Comparison of ENCODE assay signal across 15 cellular contexts in the genomic region with DNA sequence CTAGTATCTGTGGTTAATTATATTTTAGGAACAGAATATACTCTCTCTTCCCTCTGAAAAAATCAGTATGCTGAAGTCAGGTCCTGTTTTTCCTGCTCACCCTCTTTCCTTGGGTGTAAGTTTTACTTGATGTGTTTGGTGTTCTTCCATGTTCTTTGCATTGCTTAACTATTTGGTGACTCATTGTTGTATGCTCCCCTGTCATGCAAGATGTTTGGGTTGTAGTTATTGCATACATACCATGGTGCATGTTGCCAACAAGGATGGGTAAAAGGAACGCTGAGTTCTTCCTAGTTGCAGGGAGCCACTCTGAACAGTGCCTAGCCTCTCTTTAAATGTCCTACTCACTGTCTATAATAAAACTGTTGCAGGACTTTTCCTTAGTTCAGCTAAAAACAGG.
A peak's percentile ranks its signal among the peaks of the same experiment; 100 is the strongest.
DNase-seq lines count a peak whose midpoint lies in the region; ATAC-seq and TF ChIP-seq lines count a peak whose summit lies in the region.
"Had no signal": no experiment of that assay in that cellular context is flagged by ENCODE, and none has a peak within 500 bp of the region (broad histone marks: within the 10 kb centered on the region; RNA-seq: fewer than 3 reads in every experiment).

No MANE protein-coding gene starts in this region.

- H3K36me3 Mint-ChIP-seq in osteocyte (ENCODE audit: unreplicated experiment): peaks cover 5% of the 10 kb centered on the region
- no peaks in the 10 kb centered on the region for H3K36me3 Mint-ChIP-seq in activated CD8-positive, alpha-beta memory T cell treated with anti-CD3 and anti-CD28 coated beads, Interleukin-2, amount 10 ng/mL, durations not matched to agents 7 days and 5 days
- H3K36me3 Mint-ChIP-seq: natural killer cell had no signal

- DNase-seq in ELR (ENCODE audit: low read depth) (peak; percentile 73), NCI-H460 (ENCODE audit: extremely low read depth, low read depth) (peak; percentile 7), choroid plexus epithelial cell (ENCODE audit: low read depth) (peak; percentile 86), osteocyte (ENCODE audit: extremely low spot score, unreplicated experiment) (no peak), UCSD-AML1 (lab: John Stamatoyannopoulos, UW; ENCODE audit: unreplicated experiment) (no peak), DMS53 (lab: John Stamatoyannopoulos, UW) (no peak)
- DNase-seq in activated CD8-positive, alpha-beta memory T cell treated with anti-CD3 and anti-CD28 coated beads, Interleukin-2, amount 10 ng/mL, durations not matched to agents 7 days and 5 days: no peak
- DNase-seq: activated CD4-positive, alpha-beta T cell treated with anti-CD3 and anti-CD28 coated beads, Interleukin-2, amount 50 U/mL, for 48 hours; Caco-2; esophagus squamous epithelium; natural killer cell; NCI-H2227 treated with DMSO at 0.1 percent for 48 hours had no signal

- H3K4me1 Mint-ChIP-seq in osteocyte (ENCODE audit: unreplicated experiment): peaks cover 36% of the 10 kb centered on the region
- no peaks in the 10 kb centered on the region for H3K4me1 Mint-ChIP-seq in activated CD8-positive, alpha-beta memory T cell treated with anti-CD3 and anti-CD28 coated beads, Interleukin-2, amount 10 ng/mL, durations not matched to agents 7 days and 5 days
- H3K4me1 Mint-ChIP-seq: natural killer cell had no signal

- H3K9me3 Mint-ChIP-seq in osteocyte (ENCODE audit: unreplicated experiment): no peaks in the 10 kb centered on the region
- peaks cover 6% of the 10 kb centered on the region for H3K9me3 Mint-ChIP-seq in activated CD8-positive, alpha-beta memory T cell treated with anti-CD3 and anti-CD28 coated beads, Interleukin-2, amount 10 ng/mL, durations not matched to agents 7 days and 5 days (ENCODE audit: low read depth)

- no peaks in the 10 kb centered on the region for H3K27me3 Mint-ChIP-seq in osteocyte (ENCODE audit: unreplicated experiment)
- H3K27me3 Mint-ChIP-seq in activated CD8-positive, alpha-beta memory T cell treated with anti-CD3 and anti-CD28 coated beads, Interleukin-2, amount 10 ng/mL, durations not matched to agents 7 days and 5 days: no peaks in the 10 kb centered on the region

- TF ChIP-seq CTCF in choroid plexus epithelial cell (conservative IDR thresholded peaks at IDR 0.05; ENCODE audit: low read depth, low read length) (no peak), osteocyte (IDR thresholded peaks at IDR 0.05) (no peak)

- peak overlapping the region; percentile 23 for H3K27ac Mint-ChIP-seq in osteocyte (ENCODE audit: unreplicated experiment)
- no peak overlapping the region for H3K27ac Mint-ChIP-seq in activated CD8-positive, alpha-beta memory T cell treated with anti-CD3 and anti-CD28 coated beads, Interleukin-2, amount 10 ng/mL, durations not matched to agents 7 days and 5 days
- H3K27ac Mint-ChIP-seq: natural killer cell; T-helper 2 cell treated with Interferon-gamma antibody and Interleukin-4, amounts not matched to agents 5 μg/mL and 100 μg/mL, for 36 hours had no signal

- no peak for ATAC-seq in GM18868 (IDR thresholded peaks at IDR 0.05; ENCODE audit: unreplicated experiment)
- ATAC-seq in activated CD8-positive, alpha-beta memory T cell treated with anti-CD3 and anti-CD28 coated beads, Interleukin-2, amount 10 ng/mL, durations not matched to agents 7 days and 5 days: no peak
- ATAC-seq: natural killer cell, sciatic nerve had no signal

- H3K4me3 ChIP-seq in choroid plexus epithelial cell (ENCODE audit: low read depth, low read length): no peak overlapping the region
- H3K4me3 ChIP-seq: esophagus squamous epithelium had no signal

- CTCF ChIA-PET in activated CD8-positive, alpha-beta memory T cell treated with anti-CD3 and anti-CD28 coated beads, Interleukin-2, amount 10 ng/mL, durations not matched to agents 7 days and 5 days (lab: Charles Lee): no interaction called here

- H3K4me3 Mint-ChIP-seq in osteocyte (ENCODE audit: unreplicated experiment): no peak overlapping the region
- H3K4me3 Mint-ChIP-seq in activated CD8-positive, alpha-beta memory T cell treated with anti-CD3 and anti-CD28 coated beads, Interleukin-2, amount 10 ng/mL, durations not matched to agents 7 days and 5 days: no peak overlapping the region
- H3K4me3 Mint-ChIP-seq: natural killer cell; T-helper 2 cell treated with Interferon-gamma antibody and Interleukin-4, amounts not matched to agents 5 μg/mL and 100 μg/mL, for 36 hours had no signal

Comparison
In these comparisons a context has a peak if more than half of its experiments do, and no peak if none do; other contexts are left out.
1. DNase-seq: peak in ELR (single experiment), NCI-H460 (single experiment) and choroid plexus epithelial cell (single experiment); none in osteocyte (single experiment), activated CD8-positive, alpha-beta memory T cell treated with anti-CD3 and anti-CD28 coated beads, Interleukin-2, amount 10 ng/mL, durations not matched to agents 7 days and 5 days (single experiment), UCSD-AML1 (single experiment) and DMS53 (single experiment).